In genomic region chr3:49020335-49021212, GRCh38 we compare ENCODE assay signal across 8 cellular contexts. TPM values are rescaled to one million over a fixed set of nuclear protein-coding genes. Genes with fewer than 3 reads are reported as not detected.
A peak's percentile ranks its signal among the peaks of the same experiment; 100 is the strongest.
DNase-seq lines count a peak whose midpoint lies in the region; ATAC-seq, FAIRE-seq and TF ChIP-seq lines count a peak whose summit lies in the region.

No MANE protein-coding gene starts in this region.

- H3K4me3 Mint-ChIP-seq in astrocyte (ENCODE audit: unreplicated experiment) = peak overlapping the region; percentile 93

- H4K20me1 ChIP-seq in astrocyte (ENCODE audit: insufficient read depth, low read length) = peaks cover 46% of the 10 kb centered on the region

- no peak for TF ChIP-seq CTCF in NB4 (IDR thresholded peaks at IDR 0.05; ENCODE audit: low read depth, low read length)
- TF ChIP-seq CTCF in astrocyte (IDR thresholded peaks at IDR 0.05; ENCODE audit: insufficient read depth, low read depth, low read length) = no peak

- peaks cover 18% of the 10 kb centered on the region for H3K4me1 Mint-ChIP-seq in astrocyte (ENCODE audit: low read depth, unreplicated experiment)

- H3K4me3 ChIP-seq in NB4 (ENCODE audit: low read depth, low read length) (peak overlapping the region; percentile 97), astrocyte (ENCODE audit: insufficient read depth, low read depth, low read length) (peak overlapping the region; percentile 81), iPS-18a (ENCODE audit: low read length) (peak overlapping the region; percentile 67), skin epidermis (peak overlapping the region; percentile 76 to 97 (median 82))

- H3K27me3 ChIP-seq in astrocyte (ENCODE audit: insufficient read depth, low read length) (no peaks in the 10 kb centered on the region), iPS-18a (ENCODE audit: control insufficient read depth, insufficient read depth, low read length) (no peaks in the 10 kb centered on the region)

- H3K9me3 Mint-ChIP-seq in astrocyte (ENCODE audit: unreplicated experiment) = no peaks in the 10 kb centered on the region

- ATAC-seq in GM21367 (IDR thresholded peaks at IDR 0.05; ENCODE audit: unreplicated experiment) = peak; percentile 4

- DNase-seq in EL = peak; percentile 42
- DNase-seq in NB4 (ENCODE audit: low read depth) = peak; percentile 90
- no peak for DNase-seq in astrocyte (ENCODE audit: low read depth)
- DNase-seq in amniotic stem cell (lab: John Stamatoyannopoulos, UW) = no peak
- no peak for DNase-seq in T1000 (lab: John Stamatoyannopoulos, UW)

- no peak for TF ChIP-seq POLR2A in NB4 (IDR thresholded peaks at IDR 0.05; ENCODE audit: extremely low read depth, insufficient read length)

- FAIRE-seq in astrocyte (lab: Jason Lieb, UNC) = no peak

- H3K9me3 ChIP-seq in astrocyte (ENCODE audit: insufficient read depth, low read depth, low read length) (no peaks in the 10 kb centered on the region), iPS-18a (ENCODE audit: control insufficient read depth, low read depth, low read length) (no peaks in the 10 kb centered on the region)

- H3K27me3 Mint-ChIP-seq in astrocyte (ENCODE audit: low read depth, unreplicated experiment) = no peaks in the 10 kb centered on the region

- H3K36me3 ChIP-seq in astrocyte (ENCODE audit: insufficient read depth, low read length) (peaks cover 31% of the 10 kb centered on the region), iPS-18a (ENCODE audit: control insufficient read depth, low read depth, low read length) (peaks cover 31% of the 10 kb centered on the region)

- peak overlapping the region; percentile 94 for H3K27ac ChIP-seq in astrocyte (ENCODE audit: low read depth, low read length)
- H3K27ac ChIP-seq in iPS-18a (ENCODE audit: low read length) = peak overlapping the region; percentile 72
- peak overlapping the region; percentile 68 to 100 (median 99) for H3K27ac ChIP-seq in skin epidermis

- H3K36me3 Mint-ChIP-seq in astrocyte (ENCODE audit: low read depth, unreplicated experiment) = peaks cover 12% of the 10 kb centered on the region

- H3K9ac ChIP-seq in astrocyte (ENCODE audit: low read length) (peak overlapping the region; percentile 95), iPS-18a (ENCODE audit: low read length) (peak overlapping the region; percentile 89)

- H3K4me2 ChIP-seq in astrocyte (ENCODE audit: low read length) = peak overlapping the region; percentile 95

- H3K79me2 ChIP-seq in astrocyte (ENCODE audit: insufficient read depth, low read length) = peaks cover 74% of the 10 kb centered on the region

- H3K27ac Mint-ChIP-seq in astrocyte (ENCODE audit: unreplicated experiment) = peak overlapping the region; percentile 84

- peak overlapping the region; percentile 18 for H2AFZ ChIP-seq in astrocyte (ENCODE audit: low read depth, low read length)

- peaks cover 30% of the 10 kb centered on the region for H3K4me1 ChIP-seq in astrocyte (ENCODE audit: insufficient read depth, low read length)
- peaks cover 6% of the 10 kb centered on the region for H3K4me1 ChIP-seq in iPS-18a (ENCODE audit: control insufficient read depth, low read depth, low read length)

RNA-seq across cellular contexts. Expression of gene NDUFAF3, which starts 1.3 kb away (rescaled TPM):
- total RNA-seq in astrocyte = 75.4 and 84.8 TPM in 2 replicates

RNA-seq across cellular contexts. Expression of gene DALRD3, which starts 2.2 kb away (rescaled TPM):
- total RNA-seq in astrocyte = 18.5 and 25.1 TPM in 2 replicates

RNA-seq across cellular contexts. Expression of gene IMPDH2, which starts 8.6 kb away (rescaled TPM):
- total RNA-seq in astrocyte = 111 and 119 TPM in 2 replicates

RNA-seq across cellular contexts. Expression of gene WDR6, which starts 13.4 kb away (rescaled TPM):
- total RNA-seq in astrocyte = 107 and 130 TPM in 2 replicates

RNA-seq across cellular contexts. Expression of gene P4HTM, which starts 30.5 kb away (rescaled TPM):
- 25.0 and 28.1 TPM in 2 replicates for total RNA-seq in astrocyte

Comparison
In these comparisons a context has a peak if more than half of its experiments do, and no peak if none do; other contexts are left out.
1. DNase-seq: peak in EL (single experiment) and NB4 (single experiment); none in astrocyte (single experiment), amniotic stem cell (single experiment) and T1000 (single experiment).
2. Peak in every context shown above with its lines, with median percentiles within 50 percentile points of each other: H3K4me3 ChIP-seq and H3K27ac ChIP-seq.